Comparison of ENCODE assay signal across 16 cellular contexts in genomic region chr2:46831037-46831868, GRCh38.
A peak's percentile ranks its signal among the peaks of the same experiment; 100 is the strongest.
DNase-seq lines count a peak whose midpoint lies in the region; ATAC-seq, FAIRE-seq and TF ChIP-seq lines count a peak whose summit lies in the region.
"Had no signal": no experiment of that assay in that cellular context is flagged by ENCODE, and none has a peak within 500 bp of the region (broad histone marks: within the 10 kb centered on the region; RNA-seq: fewer than 3 reads in every experiment).

No MANE protein-coding gene starts in this region.

- TF ChIP-seq CTCF in AG04449 (IDR thresholded peaks at IDR 0.05; ENCODE audit: insufficient read depth, low read length, missing control alignments) (no peak), osteoblast (IDR thresholded peaks at IDR 0.05; ENCODE audit: extremely low read depth, low read depth, low read length) (no peak)

- H3K27ac ChIP-seq in osteoblast (ENCODE audit: low read depth, low read length) = peak overlapping the region; percentile 98

- H3K4me1 ChIP-seq in osteoblast (ENCODE audit: insufficient read depth, low read length) = peaks cover 71% of the 10 kb centered on the region

- H3K4me2 ChIP-seq in osteoblast (ENCODE audit: insufficient read depth, low read length) = peak overlapping the region; percentile 37
- H3K4me2 ChIP-seq: A549 had no signal

- DNase-seq in AG04449 (ENCODE audit: low read depth, low spot score) = peak; percentile 85
- DNase-seq in H4 (ENCODE audit: low spot score) = peak; percentile 44
- DNase-seq in fibroblast of gingiva (ENCODE audit: low read depth) = peak; percentile 81
- no peak for DNase-seq in osteoblast (ENCODE audit: insufficient read length, low spot score, missing footprints)
- no peak for DNase-seq in MG63
- DNase-seq in T-helper 1 cell = no peak
- DNase-seq in GM12892 (ENCODE audit: insufficient read length) = no peak
- DNase-seq: activated CD4-positive, CD25-positive, alpha-beta regulatory T cell; activated CD8-positive, alpha-beta T cell treated with anti-CD3 and anti-CD28 coated beads, Interleukin-2, amount 10 ng/mL, durations not matched to agents 7 days and 5 days; amygdala; naive thymus-derived CD8-positive, alpha-beta T cell; NCI-H1694 treated with DMSO at 0.1 percent for 48 hours; NCI-H446; Right ventricle myocardium superior had no signal

- POLR2A ChIA-PET in AG04449 (lab: Yijun Ruan, JAX) = interaction anchor here (0.6 to 2.1 kb wide), 4 partner anchors 14 to 19 kb away, joined by 3 to 8 read pairs (median 4); no protein-coding TSS in a partner anchor

- peaks cover 54% of the 10 kb centered on the region for H3K79me2 ChIP-seq in osteoblast (ENCODE audit: insufficient read depth, low read length)

- CTCF ChIA-PET in AG04449 (lab: Yijun Ruan, JAX) = interaction anchor here (0.7 to 2.5 kb wide), 5 partner anchors 8 to 46 kb away, joined by 3 to 9 read pairs (median 3); no protein-coding TSS in a partner anchor

- no peak for ATAC-seq in HG03354 (IDR thresholded peaks at IDR 0.05; ENCODE audit: poor library complexity, severe bottlenecking, unreplicated experiment)
- ATAC-seq: A549; activated CD8-positive, alpha-beta T cell treated with anti-CD3 and anti-CD28 coated beads, Interleukin-2, amount 10 ng/mL, durations not matched to agents 7 days and 5 days; naive thymus-derived CD8-positive, alpha-beta T cell had no signal

- H3K9me3 ChIP-seq in osteoblast (ENCODE audit: low read depth, low read length) = no peaks in the 10 kb centered on the region
- peaks cover 2% of the 10 kb centered on the region; the same call in 1 of the 2 replicates for H3K9me3 ChIP-seq in MG63

- FAIRE-seq in GM12892 (lab: Jason Lieb, UNC) = no peak
- FAIRE-seq: A549 had no signal

- TF ChIP-seq POLR2A in GM12892 (IDR thresholded peaks at IDR 0.05; ENCODE audit: low read depth, low read length) = no peak

- no peaks in the 10 kb centered on the region for H3K27me3 ChIP-seq in osteoblast (ENCODE audit: insufficient read depth, low read length)
- H3K27me3 ChIP-seq in MG63 = no peaks in the 10 kb centered on the region

- H3K4me3 ChIP-seq in AG04449 (ENCODE audit: low read depth, low read length) (no peak overlapping the region), osteoblast (ENCODE audit: insufficient read depth, low read length) (no peak overlapping the region), MG63 (no peak overlapping the region)
- H3K4me3 ChIP-seq: A549 had no signal

- H2AFZ ChIP-seq in osteoblast (ENCODE audit: low read length) = no peak overlapping the region

- peaks cover 23% of the 10 kb centered on the region for H3K36me3 ChIP-seq in osteoblast (ENCODE audit: insufficient read depth, low read length)
- H3K36me3 ChIP-seq in MG63 = no peaks in the 10 kb centered on the region

- no peaks in the 10 kb centered on the region for H4K20me1 ChIP-seq in osteoblast (ENCODE audit: insufficient read depth, low read length)

Comparison
In these comparisons a context has a peak if more than half of its experiments do, and no peak if none do; other contexts are left out.
1. DNase-seq: peak in AG04449 (single experiment), H4 (single experiment) and fibroblast of gingiva (single experiment); none in osteoblast (single experiment), MG63 (single experiment), T-helper 1 cell (0 of 5) and GM12892 (single experiment).